Comparison of ENCODE assay signal across 9 cellular contexts in genomic region chr9:20625003-20625349, GRCh38. TPM values are rescaled to one million over a fixed set of nuclear protein-coding genes. Genes with fewer than 3 reads are reported as not detected.
DNase-seq lines count a peak whose midpoint lies in the region; ATAC-seq, FAIRE-seq and TF ChIP-seq lines count a peak whose summit lies in the region.
"Had no signal": no experiment of that assay in that cellular context is flagged by ENCODE, and none has a peak within 500 bp of the region (broad histone marks: within the 10 kb centered on the region; RNA-seq: fewer than 3 reads in every experiment).

No MANE protein-coding gene starts in this region.

- DNase-seq in naive thymus-derived CD8-positive, alpha-beta T cell, result no peak
- DNase-seq in COLO668 (lab: John Stamatoyannopoulos, UW; ENCODE audit: unreplicated experiment) (no peak), GM19239 (ENCODE audit: insufficient read length, low spot score) (no peak), posterior cingulate gyrus (no peak), cortex of kidney (lab: John Stamatoyannopoulos, UW) (no peak)
- DNase-seq: activated CD4-positive, CD25-positive, alpha-beta regulatory T cell treated with anti-CD3 and anti-CD28 coated beads, Interleukin-2, amount 50 U/mL, for 72 hours had no signal

- peaks cover 29% of the 10 kb centered on the region for H3K27me3 Mint-ChIP-seq in brain
- H3K27me3 Mint-ChIP-seq in naive thymus-derived CD8-positive, alpha-beta T cell, result no peaks in the 10 kb centered on the region

- peaks cover 23% of the 10 kb centered on the region for H3K4me1 Mint-ChIP-seq in brain
- peaks cover 17 to 29% (median 23%) of the 10 kb centered on the region in 4 donors for H3K4me1 Mint-ChIP-seq in naive thymus-derived CD8-positive, alpha-beta T cell

- peak overlapping the region in 10 of 11 experiments; percentile 35 to 99 (median 96); a peak in 17 of 22 replicates for H3K4me2 ChIP-seq in BLaER1 treated with 17β-estradiol and CSF1 and Interleukin-3, amounts not matched to agents 10 nM and 100 nM

- no peak for ATAC-seq in naive thymus-derived CD8-positive, alpha-beta T cell

- peaks cover 0 to 3% (median 0%) of the 10 kb centered on the region in 5 experiments for H3K9me3 Mint-ChIP-seq in brain
- no peaks in the 10 kb centered on the region for H3K9me3 Mint-ChIP-seq in naive thymus-derived CD8-positive, alpha-beta T cell

- peaks cover 0 to 27% (median 6%) of the 10 kb centered on the region in 11 experiments; a peak in 8 of 22 replicates for H4K20me1 ChIP-seq in BLaER1 treated with 17β-estradiol and CSF1 and Interleukin-3, amounts not matched to agents 10 nM and 100 nM

- TF ChIP-seq CTCF in brain (conservative IDR thresholded peaks at IDR 0.05), result peak; percentile 29 to 45

- peaks cover 2% of the 10 kb centered on the region for H3K36me3 Mint-ChIP-seq in brain
- H3K36me3 Mint-ChIP-seq in naive thymus-derived CD8-positive, alpha-beta T cell, result peaks cover 0 to 4% (median 0%) of the 10 kb centered on the region in 3 donors

- H3K4me3 ChIP-seq in BLaER1 treated with 17β-estradiol and CSF1 and Interleukin-3, amounts not matched to agents 10 nM and 100 nM, result peak overlapping the region in 1 of 10 experiments; percentile 48; a peak in 3 of 20 replicates
- H3K4me3 ChIP-seq in HUES6 (ENCODE audit: low read depth, low read length), result peak overlapping the region; percentile 89; the same call in 1 of the 2 replicates

- no peaks in the 10 kb centered on the region for H3K36me3 ChIP-seq in BLaER1 treated with 17β-estradiol and CSF1 and Interleukin-3, amounts not matched to agents 10 nM and 100 nM
- H3K36me3 ChIP-seq in HUES6 (ENCODE audit: control insufficient read depth, insufficient read depth, low read length), result no peaks in the 10 kb centered on the region

- peaks cover 9 to 43% (median 31%) of the 10 kb centered on the region in 10 experiments for H3K4me1 ChIP-seq in BLaER1 treated with 17β-estradiol and CSF1 and Interleukin-3, amounts not matched to agents 10 nM and 100 nM
- H3K4me1 ChIP-seq in HUES6 (ENCODE audit: control insufficient read depth, insufficient read depth, low read length), result peaks cover 8% of the 10 kb centered on the region; the same call in 1 of the 2 replicates

- H3K9ac ChIP-seq in BLaER1 treated with 17β-estradiol and CSF1 and Interleukin-3, amounts not matched to agents 10 nM and 100 nM, result no peak overlapping the region
- no peak overlapping the region for H3K9ac ChIP-seq in HUES6 (ENCODE audit: low read length)

- peaks cover 40 to 52% (median 43%) of the 10 kb centered on the region in 11 experiments for H3K27me3 ChIP-seq in BLaER1 treated with 17β-estradiol and CSF1 and Interleukin-3, amounts not matched to agents 10 nM and 100 nM
- peaks cover 41% of the 10 kb centered on the region for H3K27me3 ChIP-seq in HUES6 (ENCODE audit: control insufficient read depth, insufficient read depth, low read length)

- H3K27ac ChIP-seq in BLaER1 treated with 17β-estradiol and CSF1 and Interleukin-3, amounts not matched to agents 10 nM and 100 nM, result no peak overlapping the region
- no peak overlapping the region for H3K27ac ChIP-seq in HUES6 (ENCODE audit: low read depth, low read length)

- intact Hi-C loops in posterior cingulate gyrus (cut with DNase I), result loop anchor here (10.0 kb wide), 1 partner anchor 180 kb away; no protein-coding TSS in a partner anchor

- peak overlapping the region; percentile 85 to 100 (median 99) for H3K4me3 Mint-ChIP-seq in brain
- H3K4me3 Mint-ChIP-seq in naive thymus-derived CD8-positive, alpha-beta T cell, result peak overlapping the region; percentile 91 to 100 (median 97)

- POLR2A ChIA-PET in naive thymus-derived CD8-positive, alpha-beta T cell (lab: Charles Lee), result interaction anchor here (1.6 kb wide), 2 partner anchors 59 to 317 kb away, joined by 5 read pairs; partner anchors contain the start of gene FOCAD

- H3K9me3 ChIP-seq in BLaER1 treated with 17β-estradiol and CSF1 and Interleukin-3, amounts not matched to agents 10 nM and 100 nM (replicated peaks in 1 of 11), result 0 out of 22 replicates have a peak, but pooled peaks cover 0 to 7% (median 0%) of the 10 kb centered on the region in 11 experiments
- H3K9me3 ChIP-seq in HUES6 (ENCODE audit: control insufficient read depth, insufficient read depth, low read depth, low read length), result no peaks in the 10 kb centered on the region

- FAIRE-seq in GM19239 (lab: Jason Lieb, UNC), result no peak

- H3K27ac Mint-ChIP-seq in brain, result peak overlapping the region; percentile 35 to 99 (median 59)
- H3K27ac Mint-ChIP-seq in naive thymus-derived CD8-positive, alpha-beta T cell, result peak overlapping the region in 8 of 10 donors; percentile 64 to 99 (median 96)

RNA-seq across cellular contexts. Expression of gene MLLT3, which starts 2.7 kb away (rescaled TPM):
- polyA plus RNA-seq in brain (ENCODE audit: insufficient read depth, low read depth, low replicate concordance), result 29.4 TPM
- 10 to 100 TPM; 64.7 to 73.0 TPM for total RNA-seq in naive thymus-derived CD8-positive, alpha-beta T cell
- polyA plus RNA-seq in naive thymus-derived CD8-positive, alpha-beta T cell, result 10 to 100 TPM; 28.0 to 42.9 (median 39.0) TPM

RNA-seq across cellular contexts. Expression of gene FOCAD, which starts 59.1 kb away (rescaled TPM):
- polyA plus RNA-seq in brain (ENCODE audit: insufficient read depth, low read depth, low replicate concordance), result 35.3 TPM
- total RNA-seq in naive thymus-derived CD8-positive, alpha-beta T cell, result 10 to 100 TPM; 16.0 to 16.1 TPM
- 10 to 100 TPM; 12.5 to 15.3 (median 14.9) TPM for polyA plus RNA-seq in naive thymus-derived CD8-positive, alpha-beta T cell
